Comparison of ENCODE assay signal across 11 cellular contexts in the genomic region with DNA sequence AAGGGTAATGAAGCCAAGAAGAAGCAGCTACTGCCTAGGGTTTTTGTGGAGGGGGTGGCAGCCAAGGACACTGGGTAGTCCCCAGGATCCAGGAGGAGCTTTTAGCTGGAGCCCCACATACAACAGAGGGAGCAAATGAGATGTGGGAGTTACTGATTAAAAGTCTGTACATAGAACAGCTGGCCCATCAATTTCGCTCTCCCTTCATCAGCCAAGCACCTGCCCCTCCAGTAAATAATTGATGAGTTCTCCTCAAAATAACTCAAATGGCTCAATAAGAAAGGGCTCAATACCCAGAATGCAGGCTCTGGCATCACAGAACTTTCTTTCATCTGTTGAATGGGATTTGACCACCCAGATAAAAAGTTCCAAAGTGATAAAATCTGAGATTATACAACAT. TPM values are rescaled to one million over a fixed set of nuclear protein-coding genes. Genes with fewer than 3 reads are reported as not detected.
"Had no signal": no experiment of that assay in that cellular context is flagged by ENCODE, and none has a peak within 500 bp of the region (broad histone marks: within the 10 kb centered on the region; RNA-seq: fewer than 3 reads in every experiment).

No MANE protein-coding gene starts in this region.

- H3K27ac ChIP-seq: GM23248 had no signal

- H3K9me3 ChIP-seq: HAP-1 had no signal

- DNase-seq: GM23248, GOT3, H7, HFFc6, IMR-90, KG1 had no signal

- H3K27ac Mint-ChIP-seq: HFFc6 had no signal

- H3K4me1 ChIP-seq: HAP-1 had no signal

- H3K4me3 ChIP-seq: GM23248, HAP-1, K562 had no signal

- H3K36me3 ChIP-seq: HAP-1 had no signal

- H3K4me3 Mint-ChIP-seq: HFFc6 had no signal

- FAIRE-seq: HTR-8/SVneo, K562 had no signal

- ATAC-seq: HCT116, K562 had no signal

RNA-seq across cellular contexts. Expression of a gene that starts 15.2 kb away (rescaled TPM):
- total RNA-seq: GM23248, H4, HFFc6, IMR-90, K562 had no signal
